2 cellular contexts compared by ENCODE assay signal in the genomic region with DNA sequence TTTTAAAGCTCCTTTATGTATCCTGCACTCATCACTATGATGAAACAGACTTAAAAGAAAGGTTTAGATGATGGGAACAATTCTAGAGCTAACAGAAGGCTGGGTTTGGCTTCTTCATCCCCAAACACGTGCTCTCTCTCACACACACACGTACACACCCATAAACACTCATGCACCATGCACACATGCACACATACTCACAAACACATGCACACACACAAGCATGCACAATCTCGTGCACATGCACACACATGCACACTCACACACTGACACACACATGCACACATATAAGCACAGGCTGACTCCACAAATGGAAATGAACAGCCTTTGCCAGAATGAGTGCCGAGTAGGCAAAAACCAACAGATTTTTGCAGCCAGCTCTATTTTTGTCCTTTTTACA.
A peak's percentile ranks its signal among the peaks of the same experiment; 100 is the strongest.
TF ChIP-seq lines count a peak whose summit lies in the region.

No MANE protein-coding gene starts in this region.

TF ChIP-seq in HEK293, 187 proteins besides CTCF, POLR2A, EP300 and RAD21:
- TF ChIP-seq, protein P1, sequence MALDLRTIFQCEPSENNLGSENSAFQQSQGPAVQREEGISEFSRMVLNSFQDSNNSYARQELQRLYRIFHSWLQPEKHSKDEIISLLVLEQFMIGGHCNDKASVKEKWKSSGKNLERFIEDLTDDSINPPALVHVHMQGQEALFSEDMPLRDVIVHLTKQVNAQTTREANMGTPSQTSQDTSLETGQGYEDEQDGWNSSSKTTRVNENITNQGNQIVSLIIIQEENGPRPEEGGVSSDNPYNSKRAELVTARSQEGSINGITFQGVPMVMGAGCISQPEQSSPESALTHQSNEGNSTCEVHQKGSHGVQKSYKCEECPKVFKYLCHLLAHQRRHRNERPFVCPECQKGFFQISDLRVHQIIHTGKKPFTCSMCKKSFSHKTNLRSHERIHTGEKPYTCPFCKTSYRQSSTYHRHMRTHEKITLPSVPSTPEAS (tag by site-specific recombination; IDR thresholded peaks at IDR 0.05): peak; percentile 26; the same call in 1 of the 2 replicates
- no peak for TF ChIP-seq ZNF514 (tag by site-specific recombination; IDR thresholded peaks at IDR 0.05)
- TF ChIP-seq ZBTB1 (tag by site-specific recombination; IDR thresholded peaks at IDR 0.05): no peak
- TF ChIP-seq ZNF223 (tag by site-specific recombination; IDR thresholded peaks at IDR 0.05): no peak

TF ChIP-seq in H1, 55 proteins besides CTCF, POLR2A, EP300 and RAD21:
- TF ChIP-seq RBBP5 (IDR thresholded peaks at IDR 0.05; ENCODE audit: borderline replicate concordance, low read depth, low read length) (no peak), EGR1 (IDR thresholded peaks at IDR 0.05; ENCODE audit: borderline replicate concordance, low read depth, low read length) (no peak), FOSL1 (IDR thresholded peaks at IDR 0.05; ENCODE audit: insufficient read depth, low read depth, low read length) (no peak), HDAC6 (IDR thresholded peaks at IDR 0.05; ENCODE audit: low read depth, low read length) (no peak), RXRA (IDR thresholded peaks at IDR 0.05; ENCODE audit: insufficient read depth, low read depth, low read length) (no peak), NRF1 (IDR thresholded peaks at IDR 0.05; ENCODE audit: low read depth, low read length) (no peak), BRCA1 (IDR thresholded peaks at IDR 0.05; ENCODE audit: low read depth, low read length) (no peak), TCF12 (IDR thresholded peaks at IDR 0.05; ENCODE audit: low read depth, low read length) (no peak), SIN3A (conservative IDR thresholded peaks at IDR 0.05 in 1 of 2, IDR thresholded peaks at IDR 0.05 in 1 of 2; ENCODE audit: low read depth in 1 of 2, low read length in 2 of 2) (no peak)
- TF ChIP-seq, protein P2, sequence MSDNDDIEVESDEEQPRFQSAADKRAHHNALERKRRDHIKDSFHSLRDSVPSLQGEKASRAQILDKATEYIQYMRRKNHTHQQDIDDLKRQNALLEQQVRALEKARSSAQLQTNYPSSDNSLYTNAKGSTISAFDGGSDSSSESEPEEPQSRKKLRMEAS (IDR thresholded peaks at IDR 0.05): no peak
